10 cellular contexts compared by ENCODE assay signal in the genomic region with DNA sequence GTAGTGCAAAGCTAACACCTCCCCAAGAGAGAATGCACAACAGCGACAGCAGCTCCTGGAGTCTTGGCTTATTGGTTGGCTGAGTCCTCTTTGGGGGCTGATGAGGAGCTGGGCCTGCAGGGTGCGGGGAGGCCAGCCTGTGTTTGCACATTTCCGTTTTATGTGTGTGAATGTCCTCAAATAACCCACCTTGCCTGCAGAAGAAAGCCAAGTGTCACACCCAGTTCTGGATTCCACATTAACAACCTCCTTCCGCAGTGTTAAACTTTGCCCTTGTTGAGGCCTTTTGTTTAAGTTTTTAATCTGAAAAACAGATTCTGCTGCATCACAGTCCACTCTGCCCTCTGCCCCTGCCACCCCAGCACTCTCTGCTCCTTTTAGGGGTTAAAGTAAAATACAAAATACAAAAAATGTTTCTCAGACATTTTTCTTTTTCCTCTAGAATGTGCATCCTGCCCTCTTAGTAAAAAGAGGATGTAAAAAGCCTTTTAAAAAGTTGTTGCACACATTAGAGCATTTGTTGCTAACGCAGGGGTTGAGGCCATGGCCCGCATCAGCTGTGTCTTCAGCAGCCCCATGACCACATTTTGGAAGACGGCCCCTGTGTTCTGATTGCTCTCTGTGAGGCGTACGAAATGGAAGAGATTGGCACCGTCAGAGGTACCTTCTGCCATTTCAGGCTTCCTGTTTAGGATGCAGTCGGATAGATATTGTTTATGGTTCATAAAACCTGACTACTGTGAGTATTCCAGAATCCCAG.
DNase-seq lines count a peak whose midpoint lies in the region; ATAC-seq, FAIRE-seq and TF ChIP-seq lines count a peak whose summit lies in the region.
"Had no signal": no experiment of that assay in that cellular context is flagged by ENCODE, and none has a peak within 500 bp of the region (broad histone marks: within the 10 kb centered on the region; RNA-seq: fewer than 3 reads in every experiment).

No MANE protein-coding gene starts in this region.

- H3K4me1 ChIP-seq in PC-3 (ENCODE audit: insufficient read depth, low read length) = peaks cover 35% of the 10 kb centered on the region
- peaks cover 77 to 90% (median 85%) of the 10 kb centered on the region in 4 donors for H3K4me1 ChIP-seq in esophagus muscularis mucosa
- H3K4me1 ChIP-seq in upper lobe of left lung = peaks cover 29 to 46% (median 36%) of the 10 kb centered on the region in 4 donors

- H3K27me3 Mint-ChIP-seq in activated CD4-positive, alpha-beta T cell treated with anti-CD3 and anti-CD28 coated beads for 36 hours = no peaks in the 10 kb centered on the region
- H3K27me3 Mint-ChIP-seq: activated naive CD4-positive, alpha-beta T cell treated with anti-CD3 and anti-CD28 coated beads, Interleukin-2, amount 10 ng/mL, durations not matched to agents 7 days and 5 days had no signal

- H3K36me3 ChIP-seq in PC-3 (ENCODE audit: low read depth, low read length) (no peaks in the 10 kb centered on the region), esophagus muscularis mucosa (peaks cover 3 to 7% (median 5%) of the 10 kb centered on the region in 4 donors), upper lobe of left lung (peaks cover 0 to 6% (median 1%) of the 10 kb centered on the region in 4 donors)

- peaks cover 12% of the 10 kb centered on the region for H3K4me1 Mint-ChIP-seq in activated CD4-positive, alpha-beta T cell treated with anti-CD3 and anti-CD28 coated beads for 36 hours

- H3K9me2 ChIP-seq in PC-3 (replicated peaks; ENCODE audit: low read length) = no peaks in the 10 kb centered on the region

- H3K27ac Mint-ChIP-seq in activated CD4-positive, alpha-beta T cell treated with anti-CD3 and anti-CD28 coated beads for 36 hours = no peak overlapping the region
- H3K27ac Mint-ChIP-seq: activated naive CD4-positive, alpha-beta T cell treated with anti-CD3 and anti-CD28 coated beads, Interleukin-2, amount 10 ng/mL, durations not matched to agents 7 days and 5 days had no signal

- H3K4me3 Mint-ChIP-seq in activated CD4-positive, alpha-beta T cell treated with anti-CD3 and anti-CD28 coated beads for 36 hours = no peak overlapping the region
- H3K4me3 Mint-ChIP-seq: activated naive CD4-positive, alpha-beta T cell treated with anti-CD3 and anti-CD28 coated beads, Interleukin-2, amount 10 ng/mL, durations not matched to agents 7 days and 5 days had no signal

- H3K36me3 Mint-ChIP-seq in activated CD4-positive, alpha-beta T cell treated with anti-CD3 and anti-CD28 coated beads for 36 hours (ENCODE audit: low read depth) = no peaks in the 10 kb centered on the region
- H3K36me3 Mint-ChIP-seq: activated naive CD4-positive, alpha-beta T cell treated with anti-CD3 and anti-CD28 coated beads, Interleukin-2, amount 10 ng/mL, durations not matched to agents 7 days and 5 days had no signal

- intact Hi-C loops in PC-3 (cut with micrococcal nuclease) (loop anchor here (5.0 to 10.0 kb wide), 4 partner anchors 87 to 402 kb away; no protein-coding TSS in a partner anchor), esophagus muscularis mucosa (cut with DNase I) (loop anchor here (5.0 to 10.0 kb wide), 4 partner anchors 192 to 476 kb away; a partner anchor contains a TSS)
- intact Hi-C loops in activated CD4-positive, alpha-beta T cell treated with anti-CD3 and anti-CD28 coated beads for 36 hours (cut with DNase I, micrococcal nuclease) = loop anchor here (5.0 to 10.0 kb wide), 5 partner anchors 113 to 473 kb away; no protein-coding TSS in a partner anchor

- H3F3A ChIP-seq in PC-3 (ENCODE audit: low read length, unreplicated experiment) = no peaks in the 10 kb centered on the region

- H2AFZ ChIP-seq in PC-3 (ENCODE audit: low read length) = no peak overlapping the region

- no peak overlapping the region for H3K4me3 ChIP-seq in PC-3 (ENCODE audit: low read length)
- H3K4me3 ChIP-seq in esophagus muscularis mucosa = no peak overlapping the region
- H3K4me3 ChIP-seq in upper lobe of left lung = no peak overlapping the region

- TF ChIP-seq EP300 in esophagus muscularis mucosa (IDR thresholded peaks at IDR 0.05) = no peak
- peak in 1 of 4 donors; percentile 3 for TF ChIP-seq EP300 in upper lobe of left lung (IDR thresholded peaks at IDR 0.05)

- H3K27me3 ChIP-seq in PC-3 (ENCODE audit: low read length) (no peaks in the 10 kb centered on the region), esophagus muscularis mucosa (no peaks in the 10 kb centered on the region), upper lobe of left lung (no peaks in the 10 kb centered on the region)

- H3K4me2 ChIP-seq in PC-3 (ENCODE audit: low read length) = peak overlapping the region; percentile 34; the same call in 1 of the 2 replicates

- 45% methylated on average over 11 of the region's 11 CpGs for WGBS in esophagus muscularis mucosa
- WGBS in upper lobe of left lung, 2 donors = 34 to 37% methylated on average over 9 to 11 of the region's 11 CpGs

- TF ChIP-seq CTCF in PC-3 (conservative IDR thresholded peaks at IDR 0.05; ENCODE audit: low read depth, low read length) (no peak), esophagus muscularis mucosa (IDR thresholded peaks at IDR 0.05) (no peak), upper lobe of left lung (IDR thresholded peaks at IDR 0.05) (no peak)

- TF ChIP-seq POLR2A in esophagus muscularis mucosa (IDR thresholded peaks at IDR 0.05; ENCODE audit: low read depth) (no peak), upper lobe of left lung (IDR thresholded peaks at IDR 0.05) (no peak), GM12892 (IDR thresholded peaks at IDR 0.05; ENCODE audit: low read depth, low read length) (no peak)

- no peaks in the 10 kb centered on the region for H3K9me3 Mint-ChIP-seq in activated CD4-positive, alpha-beta T cell treated with anti-CD3 and anti-CD28 coated beads for 36 hours (ENCODE audit: low read depth)
- H3K9me3 Mint-ChIP-seq: activated naive CD4-positive, alpha-beta T cell treated with anti-CD3 and anti-CD28 coated beads, Interleukin-2, amount 10 ng/mL, durations not matched to agents 7 days and 5 days had no signal

- no peak for FAIRE-seq in GM12892 (lab: Jason Lieb, UNC)

- peak; percentile 55 for DNase-seq in PC-3
- no peak for DNase-seq in esophagus muscularis mucosa (ENCODE audit: extremely low spot score)
- DNase-seq in mucosa of gallbladder (ENCODE audit: low spot score) = peak; percentile 49
- peak; percentile 25 to 27 for DNase-seq in upper lobe of left lung
- DNase-seq in GM12892 (ENCODE audit: insufficient read length) = no peak
- DNase-seq in ACHN = no peak
- DNase-seq in NCI-H1092 treated with DMSO at 0.1 percent for 48 hours (lab: John Stamatoyannopoulos, UW) = no peak
- DNase-seq in activated CD4-positive, alpha-beta T cell treated with anti-CD3 and anti-CD28 coated beads for 36 hours = no peak
- DNase-seq: activated naive CD4-positive, alpha-beta T cell treated with anti-CD3 and anti-CD28 coated beads, Interleukin-2, amount 10 ng/mL, durations not matched to agents 7 days and 5 days; NCI-H2171 treated with DMSO at 0.1 percent for 48 hours had no signal

- CTCF ChIA-PET in PC-3 (lab: Charles Lee) = no interaction called here
- CTCF ChIA-PET in activated CD4-positive, alpha-beta T cell treated with anti-CD3 and anti-CD28 coated beads for 36 hours (lab: Charles Lee) = interaction anchor here (0.5 to 2.0 kb wide), 4 partner anchors 142 to 473 kb away, joined by 3 to 8 read pairs (median 4); no protein-coding TSS in a partner anchor

- H3K9ac ChIP-seq in PC-3 (ENCODE audit: low read length) = no peak overlapping the region

- ATAC-seq in PC-3 (no peak; the same call in 1 of the 2 replicates), upper lobe of left lung (ENCODE audit: low FRiP score in 2 of 2) (no peak)
- ATAC-seq in activated CD4-positive, alpha-beta T cell treated with anti-CD3 and anti-CD28 coated beads for 36 hours = no peak

- no TSS peak for BruUV-seq in PC-3 (replicated peaks; lab: Mats Ljungman, UMichigan)

- H3K79me2 ChIP-seq in PC-3 (ENCODE audit: low read length) = no peaks in the 10 kb centered on the region

- H3K27ac ChIP-seq in PC-3 (ENCODE audit: low read length) (no peak overlapping the region), esophagus muscularis mucosa (replicated peaks in 1 of 4) (peak overlapping the region; percentile 70 to 80 (median 72)), upper lobe of left lung (peak overlapping the region in 3 of 4 donors; percentile 16 to 56 (median 50))

- H4K20me1 ChIP-seq in PC-3 (ENCODE audit: low read length) = no peaks in the 10 kb centered on the region

- POLR2A ChIA-PET in PC-3 (lab: Charles Lee; ENCODE audit: unreplicated experiment) = no interaction called here
- POLR2A ChIA-PET in activated CD4-positive, alpha-beta T cell treated with anti-CD3 and anti-CD28 coated beads for 36 hours (lab: Charles Lee) = no interaction called here

- in situ Hi-C loops in ACHN (cut with HindIII; ENCODE audit: low pct_ligation_motif_present, low pct_unique_long_range_greater_than_20kb, low sequenced_read_pairs) = no loop called here

- no peaks in the 10 kb centered on the region for H3K9me3 ChIP-seq in PC-3 (ENCODE audit: low read length)
- no peaks in the 10 kb centered on the region for H3K9me3 ChIP-seq in esophagus muscularis mucosa
- H3K9me3 ChIP-seq in upper lobe of left lung = no peaks in the 10 kb centered on the region

Comparison
In these comparisons a context has a peak if more than half of its experiments do, and no peak if none do; other contexts are left out.
1. DNase-seq: peak in PC-3 (single experiment), mucosa of gallbladder (single experiment) and upper lobe of left lung (2 of 2); none in esophagus muscularis mucosa (single experiment), GM12892 (single experiment), ACHN (single experiment), NCI-H1092 treated with DMSO at 0.1 percent for 48 hours (single experiment) and activated CD4-positive, alpha-beta T cell treated with anti-CD3 and anti-CD28 coated beads for 36 hours (single experiment).